ENCODE assay signal across 8 cellular contexts in the genomic region with DNA sequence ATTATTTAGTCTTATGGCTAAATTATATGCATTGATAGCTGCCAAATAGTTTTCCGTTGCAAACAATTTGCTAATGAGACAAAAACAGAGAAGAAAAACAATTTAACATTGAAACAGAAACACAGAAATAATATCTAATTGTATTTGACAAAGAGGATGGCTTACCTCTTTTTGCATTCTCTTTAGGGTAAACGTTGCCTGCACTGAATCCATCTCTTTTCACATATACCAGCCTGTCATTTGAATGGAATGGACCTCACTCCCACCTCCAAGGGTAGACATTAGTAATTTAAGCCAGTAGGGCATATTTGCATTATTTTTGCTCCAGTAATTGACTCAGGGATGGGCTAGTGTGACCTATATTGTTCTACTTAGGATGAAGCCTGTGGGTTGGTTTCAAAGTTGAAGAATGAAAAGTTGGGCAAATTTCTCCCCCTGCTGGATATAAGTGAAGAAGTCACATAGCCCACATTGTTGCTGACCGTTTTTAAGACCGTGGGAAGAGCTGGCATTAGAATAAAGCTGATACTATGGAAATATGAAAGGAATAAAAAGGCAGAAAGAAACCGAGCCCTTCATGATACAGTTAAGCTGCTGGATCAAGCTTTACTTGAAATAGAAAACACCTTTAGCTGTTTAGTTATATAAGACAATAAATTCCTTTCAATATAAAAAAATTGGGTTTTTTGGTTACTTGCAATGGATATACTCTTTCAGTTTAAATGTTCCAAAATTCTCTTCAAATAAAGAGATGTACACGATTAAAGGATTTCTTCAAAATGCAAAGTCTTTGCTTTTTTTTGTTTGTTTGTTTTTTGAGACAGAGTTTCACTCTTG. TPM values are rescaled to one million over a fixed set of nuclear protein-coding genes. Genes with fewer than 3 reads are reported as not detected.
DNase-seq lines count a peak whose midpoint lies in the region; ATAC-seq and TF ChIP-seq lines count a peak whose summit lies in the region.

No MANE protein-coding gene starts in this region.

- no peaks in the 10 kb centered on the region for H3K9me3 Mint-ChIP-seq in naive B cell

- peak; percentile 92 for ATAC-seq in RWPE2 (ENCODE audit: low read depth)
- ATAC-seq in naive B cell (ENCODE audit: low read depth in 2 of 2) = peak; percentile 58 to 66
- ATAC-seq in HG03108 (IDR thresholded peaks at IDR 0.05; ENCODE audit: unreplicated experiment) = no peak

- intact Hi-C loops in posterior vena cava (cut with DNase I) = no loop called here

- H3K4me3 ChIP-seq in RWPE2 (ENCODE audit: severe bottlenecking) (no peak overlapping the region), epithelial cell of esophagus (ENCODE audit: low read length) (no peak overlapping the region)

- no peaks in the 10 kb centered on the region for H3K4me1 Mint-ChIP-seq in naive B cell

- peak; percentile 64 for DNase-seq in GM13976 (ENCODE audit: low spot score)
- DNase-seq in HS-5 (ENCODE audit: low read depth) = peak; percentile 39
- no peak for DNase-seq in RWPE2 (ENCODE audit: low spot score)
- DNase-seq in epithelial cell of esophagus (ENCODE audit: low read depth) = peak; percentile 70
- peak; percentile 26 for DNase-seq in naive B cell
- no peak for DNase-seq in posterior vena cava (ENCODE audit: low spot score)

- TF ChIP-seq CTCF in C4-2B (conservative IDR thresholded peaks at IDR 0.05) (peak; percentile 81), GM13976 (IDR thresholded peaks at IDR 0.05; ENCODE audit: borderline replicate concordance, control extremely low read depth, extremely low read depth, insufficient read depth, missing control alignments) (peak; percentile 37), RWPE2 (IDR thresholded peaks at IDR 0.05; ENCODE audit: poor library complexity, severe bottlenecking) (peak; percentile 97), epithelial cell of esophagus (IDR thresholded peaks at IDR 0.05; ENCODE audit: insufficient read depth, low read depth, low read length, missing control alignments) (peak; percentile 71)

- no peaks in the 10 kb centered on the region for H3K27me3 ChIP-seq in RWPE2 (ENCODE audit: insufficient read depth, poor library complexity, severe bottlenecking)

- H3K36me3 Mint-ChIP-seq in naive B cell = no peaks in the 10 kb centered on the region

- no peak overlapping the region for H3K27ac Mint-ChIP-seq in naive B cell

- H3K36me3 ChIP-seq in RWPE2 (ENCODE audit: low read depth) = no peaks in the 10 kb centered on the region

- H3K4me3 Mint-ChIP-seq in naive B cell = no peak overlapping the region

- H3K27ac ChIP-seq in C4-2B = no peak overlapping the region
- no peak overlapping the region for H3K27ac ChIP-seq in RWPE2 (ENCODE audit: poor library complexity, severe bottlenecking)

- H3K4me1 ChIP-seq in RWPE2 (ENCODE audit: insufficient read depth, poor library complexity, severe bottlenecking) = no peaks in the 10 kb centered on the region

- peaks cover 0 to 9% (median 0%) of the 10 kb centered on the region in 3 donors for H3K27me3 Mint-ChIP-seq in naive B cell

- H3K9me3 ChIP-seq in RWPE2 (ENCODE audit: severe bottlenecking) = no peaks in the 10 kb centered on the region

- in situ Hi-C loops in GM13976 (cut with MboI; ENCODE audit: low sequenced_read_pairs, unreplicated experiment) = loop anchor here (10.0 kb wide), 1 partner anchor 220 kb away; no protein-coding TSS in a partner anchor

RNA-seq across cellular contexts. Expression of gene PIERCE2, which starts 26.9 kb away (rescaled TPM):
- polyA plus RNA-seq in naive B cell (ENCODE audit: low read depth in 6 of 6) = 1 to 10 TPM; 1.8 to 4.6 (median 2.6) TPM
- 1 to 10 TPM; 1.4 to 1.8 TPM for total RNA-seq in posterior vena cava

RNA-seq across cellular contexts. Expression of gene CCPG1, which starts 27.0 kb away (rescaled TPM):
- polyA plus RNA-seq in naive B cell (ENCODE audit: low read depth in 6 of 6) = 10 to 100 TPM; 21.1 to 44.1 (median 29.9) TPM
- 10 to 100 TPM; 89.9 to 91.3 TPM for total RNA-seq in posterior vena cava

Comparison
In these comparisons a context has a peak if more than half of its experiments do, and no peak if none do; other contexts are left out.
1. CTCF ChIP-seq: peak in every context shown above with its lines; median percentile 97 in RWPE2; 81 in C4-2B; 71 in epithelial cell of esophagus; 37 in GM13976.
2. DNase-seq: peak in GM13976 (single experiment), HS-5 (single experiment), epithelial cell of esophagus (single experiment) and naive B cell (single experiment); none in RWPE2 (single experiment) and posterior vena cava (single experiment).